8 cellular contexts compared by ENCODE assay signal in the genomic region with DNA sequence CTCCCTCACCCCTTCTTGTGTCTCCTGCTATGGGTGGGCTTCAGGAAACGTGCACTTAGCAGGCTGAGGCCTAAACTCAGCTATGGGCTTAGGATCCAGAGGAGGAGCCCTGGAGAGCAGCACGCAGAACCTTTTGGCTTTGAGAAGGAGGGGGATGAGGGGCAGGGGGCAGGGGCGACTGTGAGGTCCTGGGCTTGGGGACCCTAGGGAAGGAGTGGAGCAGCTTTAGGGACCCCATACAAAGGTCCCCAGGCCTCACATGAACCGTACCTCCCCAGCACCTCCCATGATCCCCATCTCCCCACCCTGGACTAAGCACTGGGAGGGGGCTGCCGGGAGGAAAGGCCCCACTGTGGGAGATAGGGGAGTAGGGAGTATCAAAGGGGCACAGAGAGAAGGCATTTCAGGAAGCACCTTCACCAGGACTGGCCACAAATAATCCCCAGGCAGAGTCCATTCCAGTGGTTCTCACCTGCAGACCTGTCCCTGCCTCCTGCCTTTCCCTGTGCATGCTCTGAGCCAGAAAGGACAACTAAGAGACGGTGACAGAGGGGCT.
DNase-seq lines count a peak whose midpoint lies in the region; ATAC-seq, FAIRE-seq and TF ChIP-seq lines count a peak whose summit lies in the region.

No MANE protein-coding gene starts in this region.

- H3K79me2 ChIP-seq in keratinocyte (ENCODE audit: control insufficient read depth, insufficient read depth, low read length), result no peaks in the 10 kb centered on the region
- no peaks in the 10 kb centered on the region for H3K79me2 ChIP-seq in osteoblast (ENCODE audit: insufficient read depth, low read length)

- dilution Hi-C loops in keratinocyte (cut with MboI; ENCODE audit: extremely low pct_ligation_motif_present, low sequenced_read_pairs), result no loop called here

- H3K27me3 ChIP-seq in keratinocyte (ENCODE audit: control insufficient read depth, extremely low read depth, insufficient read depth, low read length) (no peaks in the 10 kb centered on the region), osteoblast (ENCODE audit: insufficient read depth, low read length) (no peaks in the 10 kb centered on the region)

- TF ChIP-seq CTCF in keratinocyte (optimal IDR thresholded peaks at IDR 0.05 in 1 of 3, IDR thresholded peaks at IDR 0.05 in 1 of 3, conservative IDR thresholded peaks at IDR 0.05 in 1 of 3; ENCODE audit: extremely low read depth in 1 of 3, insufficient read depth in 2 of 3, low read length in 3 of 3), result no peak
- TF ChIP-seq CTCF in osteoblast (IDR thresholded peaks at IDR 0.05; ENCODE audit: extremely low read depth, low read depth, low read length), result no peak

- DNase-seq in activated CD4-positive, alpha-beta T cell treated with anti-CD3 and anti-CD28 coated beads, Interleukin-2, amount 10 ng/mL, durations not matched to agents 7 days and 5 days, result peak; percentile 5
- DNase-seq in activated CD4-positive, alpha-beta T cell treated with anti-CD3 and anti-CD28 coated beads, Interleukin-2, amount 50 U/mL, for 1 hour, result no peak
- peak; percentile 15 for DNase-seq in activated CD4-positive, alpha-beta memory T cell treated with anti-CD3 and anti-CD28 coated beads, Interleukin-2, amount 10 ng/mL, durations not matched to agents 7 days and 5 days
- DNase-seq in keratinocyte (ENCODE audit: low read depth, low spot score) (no peak), osteoblast (ENCODE audit: insufficient read length, low spot score, missing footprints) (no peak)
- no peak for DNase-seq in stimulated activated naive CD8-positive, alpha-beta T cell treated with anti-CD3 and anti-CD28 coated beads, Interleukin-15, amount 100 ng/mL, for 72 hours
- DNase-seq in effector CD4-positive, alpha-beta T cell, result no peak

- H3K4me1 Mint-ChIP-seq in activated CD4-positive, alpha-beta T cell treated with anti-CD3 and anti-CD28 coated beads, Interleukin-2, amount 10 ng/mL, durations not matched to agents 7 days and 5 days, result peaks cover 93% of the 10 kb centered on the region
- H3K4me1 Mint-ChIP-seq in activated CD4-positive, alpha-beta memory T cell treated with anti-CD3 and anti-CD28 coated beads, Interleukin-2, amount 10 ng/mL, durations not matched to agents 7 days and 5 days, result peaks cover 74% of the 10 kb centered on the region
- H3K4me1 Mint-ChIP-seq in stimulated activated naive CD8-positive, alpha-beta T cell treated with anti-CD3 and anti-CD28 coated beads, Interleukin-15, amount 100 ng/mL, for 72 hours, result peaks cover 84% of the 10 kb centered on the region

- CTCF ChIA-PET in activated CD4-positive, alpha-beta T cell treated with anti-CD3 and anti-CD28 coated beads, Interleukin-2, amount 10 ng/mL, durations not matched to agents 7 days and 5 days (lab: Charles Lee), result interaction anchor here (1.0 to 10.0 kb wide), 4 partner anchors 11 to 213 kb away, joined by 3 to 49 read pairs (median 4); no protein-coding TSS in a partner anchor
- CTCF ChIA-PET in activated CD4-positive, alpha-beta memory T cell treated with anti-CD3 and anti-CD28 coated beads, Interleukin-2, amount 10 ng/mL, durations not matched to agents 7 days and 5 days (lab: Charles Lee), result interaction anchor here (0.8 to 2.5 kb wide), 5 partner anchors 46 to 170 kb away, joined by 3 to 10 read pairs (median 6); a partner anchor contains a TSS

- peak overlapping the region; percentile 52 for H3K9ac ChIP-seq in keratinocyte (ENCODE audit: control insufficient read depth, extremely low read depth, insufficient read depth, low read length)

- H3K4me3 ChIP-seq in keratinocyte (ENCODE audit: control insufficient read depth in 2 of 3, extremely low read depth in 1 of 3, insufficient read depth in 2 of 3, low read depth in 1 of 3, low read length in 3 of 3) (no peak overlapping the region), osteoblast (ENCODE audit: insufficient read depth, low read length) (no peak overlapping the region)

- peaks cover 10% of the 10 kb centered on the region for H3K36me3 Mint-ChIP-seq in activated CD4-positive, alpha-beta T cell treated with anti-CD3 and anti-CD28 coated beads, Interleukin-2, amount 10 ng/mL, durations not matched to agents 7 days and 5 days (ENCODE audit: low read depth)
- H3K36me3 Mint-ChIP-seq in activated CD4-positive, alpha-beta memory T cell treated with anti-CD3 and anti-CD28 coated beads, Interleukin-2, amount 10 ng/mL, durations not matched to agents 7 days and 5 days (ENCODE audit: low read depth), result no peaks in the 10 kb centered on the region

- POLR2A ChIA-PET in activated CD4-positive, alpha-beta T cell treated with anti-CD3 and anti-CD28 coated beads, Interleukin-2, amount 10 ng/mL, durations not matched to agents 7 days and 5 days (lab: Charles Lee), result no interaction called here
- POLR2A ChIA-PET in activated CD4-positive, alpha-beta memory T cell treated with anti-CD3 and anti-CD28 coated beads, Interleukin-2, amount 10 ng/mL, durations not matched to agents 7 days and 5 days (lab: Charles Lee), result interaction anchor here (1.0 to 9.2 kb wide), 14 partner anchors 11 to 218 kb away, joined by 3 to 128 read pairs (median 6); a partner anchor contains a TSS

- H3K27ac ChIP-seq in keratinocyte (ENCODE audit: control insufficient read depth, insufficient read depth, low read length) (no peak overlapping the region), osteoblast (ENCODE audit: low read depth, low read length) (no peak overlapping the region)

- no peaks in the 10 kb centered on the region for H3K9me3 Mint-ChIP-seq in activated CD4-positive, alpha-beta T cell treated with anti-CD3 and anti-CD28 coated beads, Interleukin-2, amount 10 ng/mL, durations not matched to agents 7 days and 5 days
- H3K9me3 Mint-ChIP-seq in activated CD4-positive, alpha-beta memory T cell treated with anti-CD3 and anti-CD28 coated beads, Interleukin-2, amount 10 ng/mL, durations not matched to agents 7 days and 5 days, result no peaks in the 10 kb centered on the region
- no peaks in the 10 kb centered on the region for H3K9me3 Mint-ChIP-seq in stimulated activated naive CD8-positive, alpha-beta T cell treated with anti-CD3 and anti-CD28 coated beads, Interleukin-15, amount 100 ng/mL, for 72 hours

- no peaks in the 10 kb centered on the region for H3K27me3 Mint-ChIP-seq in activated CD4-positive, alpha-beta T cell treated with anti-CD3 and anti-CD28 coated beads, Interleukin-2, amount 10 ng/mL, durations not matched to agents 7 days and 5 days
- H3K27me3 Mint-ChIP-seq in activated CD4-positive, alpha-beta memory T cell treated with anti-CD3 and anti-CD28 coated beads, Interleukin-2, amount 10 ng/mL, durations not matched to agents 7 days and 5 days, result peaks cover 8% of the 10 kb centered on the region
- peaks cover 8% of the 10 kb centered on the region for H3K27me3 Mint-ChIP-seq in stimulated activated naive CD8-positive, alpha-beta T cell treated with anti-CD3 and anti-CD28 coated beads, Interleukin-15, amount 100 ng/mL, for 72 hours

- peak overlapping the region; percentile 98 for H3K27ac Mint-ChIP-seq in activated CD4-positive, alpha-beta T cell treated with anti-CD3 and anti-CD28 coated beads, Interleukin-2, amount 10 ng/mL, durations not matched to agents 7 days and 5 days
- H3K27ac Mint-ChIP-seq in activated CD4-positive, alpha-beta memory T cell treated with anti-CD3 and anti-CD28 coated beads, Interleukin-2, amount 10 ng/mL, durations not matched to agents 7 days and 5 days, result peak overlapping the region; percentile 89
- peak overlapping the region; percentile 93 to 96 for H3K27ac Mint-ChIP-seq in stimulated activated naive CD8-positive, alpha-beta T cell treated with anti-CD3 and anti-CD28 coated beads, Interleukin-15, amount 100 ng/mL, for 72 hours

- H2AFZ ChIP-seq in keratinocyte (ENCODE audit: control insufficient read depth, low read length) (peak overlapping the region; percentile 89), osteoblast (ENCODE audit: low read length) (no peak overlapping the region)

- no peak for FAIRE-seq in keratinocyte (lab: Jason Lieb, UNC)

- no peaks in the 10 kb centered on the region for H4K20me1 ChIP-seq in keratinocyte (ENCODE audit: control insufficient read depth, extremely low read depth, insufficient read depth, low read length)
- no peaks in the 10 kb centered on the region for H4K20me1 ChIP-seq in osteoblast (ENCODE audit: insufficient read depth, low read length)

- H3K4me2 ChIP-seq in keratinocyte (ENCODE audit: control insufficient read depth, extremely low read depth, insufficient read depth, low read depth, low read length) (no peak overlapping the region), osteoblast (ENCODE audit: insufficient read depth, low read length) (no peak overlapping the region)

- no peaks in the 10 kb centered on the region for H3K9me3 ChIP-seq in keratinocyte (ENCODE audit: control insufficient read depth, low read depth, low read length)
- H3K9me3 ChIP-seq in osteoblast (ENCODE audit: low read depth, low read length), result no peaks in the 10 kb centered on the region

- peak overlapping the region; percentile 43 for H3K4me3 Mint-ChIP-seq in activated CD4-positive, alpha-beta T cell treated with anti-CD3 and anti-CD28 coated beads, Interleukin-2, amount 10 ng/mL, durations not matched to agents 7 days and 5 days
- no peak overlapping the region for H3K4me3 Mint-ChIP-seq in activated CD4-positive, alpha-beta memory T cell treated with anti-CD3 and anti-CD28 coated beads, Interleukin-2, amount 10 ng/mL, durations not matched to agents 7 days and 5 days
- H3K4me3 Mint-ChIP-seq in stimulated activated naive CD8-positive, alpha-beta T cell treated with anti-CD3 and anti-CD28 coated beads, Interleukin-15, amount 100 ng/mL, for 72 hours, result peak overlapping the region; percentile 52 to 77

- H3K36me3 ChIP-seq in keratinocyte (ENCODE audit: control insufficient read depth in 2 of 2, extremely low read depth in 1 of 2, insufficient read depth in 2 of 2, low read length in 2 of 2) (no peaks in the 10 kb centered on the region), osteoblast (ENCODE audit: insufficient read depth, low read length) (no peaks in the 10 kb centered on the region)

- peak; percentile 20 for ATAC-seq in stimulated activated naive CD8-positive, alpha-beta T cell treated with anti-CD3 and anti-CD28 coated beads, Interleukin-15, amount 100 ng/mL, for 72 hours
- no peak for ATAC-seq in GM18868 (IDR thresholded peaks at IDR 0.05; ENCODE audit: unreplicated experiment)

- H3K9me1 ChIP-seq in keratinocyte (ENCODE audit: control insufficient read depth, extremely low read depth, insufficient read depth, low read length), result no peaks in the 10 kb centered on the region

- H3K4me1 ChIP-seq in keratinocyte (ENCODE audit: control insufficient read depth, extremely low read depth, insufficient read depth, low read length) (peaks cover 11% of the 10 kb centered on the region), osteoblast (ENCODE audit: insufficient read depth, low read length) (no peaks in the 10 kb centered on the region)

Comparison
In these comparisons a context has a peak if more than half of its experiments do, and no peak if none do; other contexts are left out.
1. DNase-seq: peak in activated CD4-positive, alpha-beta T cell treated with anti-CD3 and anti-CD28 coated beads, Interleukin-2, amount 10 ng/mL, durations not matched to agents 7 days and 5 days (single experiment) and activated CD4-positive, alpha-beta memory T cell treated with anti-CD3 and anti-CD28 coated beads, Interleukin-2, amount 10 ng/mL, durations not matched to agents 7 days and 5 days (single experiment); none in activated CD4-positive, alpha-beta T cell treated with anti-CD3 and anti-CD28 coated beads, Interleukin-2, amount 50 U/mL, for 1 hour (single experiment), keratinocyte (single experiment), stimulated activated naive CD8-positive, alpha-beta T cell treated with anti-CD3 and anti-CD28 coated beads, Interleukin-15, amount 100 ng/mL, for 72 hours (0 of 2), effector CD4-positive, alpha-beta T cell (single experiment) and osteoblast (single experiment).
2. Peak in every context shown above with its lines, with median percentiles within 50 percentile points of each other: H3K27ac Mint-ChIP-seq.